Comparison of ENCODE assay signal across 25 cellular contexts in genomic region chr2:33459745-33460144, GRCh38.
"Had no signal": no experiment of that assay in that cellular context is flagged by ENCODE, and none has a peak within 500 bp of the region (broad histone marks: within the 10 kb centered on the region; RNA-seq: fewer than 3 reads in every experiment).

No MANE protein-coding gene starts in this region.

- H3K27ac ChIP-seq: breast epithelium had no signal

- H3K4me1 ChIP-seq: breast epithelium had no signal

- DNase-seq: activated B cell treated with CpG ODN at 0.5 μM for 24 hours; activated CD4-positive, alpha-beta T cell treated with anti-CD3 and anti-CD28 coated beads for 1 hour; activated CD4-positive, alpha-beta T cell treated with anti-CD3 and anti-CD28 coated beads, Interleukin-2, amount 10 ng/mL, durations not matched to agents 24 days and 14 days; activated CD4-positive, alpha-beta T cell treated with anti-CD3 and anti-CD28 coated beads, Interleukin-2, amount 50 U/mL, for 48 hours; activated CD8-positive, alpha-beta memory T cell treated with anti-CD3 and anti-CD28 coated beads, Interleukin-2, amount 10 ng/mL, durations not matched to agents 7 days and 5 days; activated effector memory CD4-positive, alpha-beta T cell treated with Interleukin-2 at 50 U/mL for 16 hours; activated naive CD4-positive, alpha-beta T cell; activated T-cell treated with anti-CD3 and anti-CD28 coated beads, Interleukin-2, amount 50 U/mL, for 24 hours; aorta; MG63; MV-4-11; NCI-H1105; NCI-H1436; NCI-H1694 treated with DMSO at 0.1 percent for 48 hours; NCI-H2029 treated with DMSO at 0.1 percent for 48 hours; NCI-H345; NCI-H510A; NCI-H69; PC-3; SHP77 treated with DMSO at 0.1 percent for 48 hours; T-helper 17 cell; T-helper 9 cell had no signal

- H3K9me3 ChIP-seq: breast epithelium, MG63 had no signal

- H3K27ac Mint-ChIP-seq: activated B cell treated with CpG ODN at 0.5 μM for 24 hours; activated CD4-positive, alpha-beta T cell treated with anti-CD3 and anti-CD28 coated beads, Interleukin-2, amount 10 ng/mL, durations not matched to agents 24 days and 14 days; activated CD8-positive, alpha-beta memory T cell treated with anti-CD3 and anti-CD28 coated beads, Interleukin-2, amount 10 ng/mL, durations not matched to agents 7 days and 5 days; activated naive CD4-positive, alpha-beta T cell treated with anti-CD3 and anti-CD28 coated beads, Interleukin-2, amount 50 U/mL, for 24 hours; activated T-cell treated with anti-CD3 and anti-CD28 coated beads, Interleukin-2, amount 50 U/mL, for 24 hours; activated T-helper 1 cell treated with anti-CD3 and anti-CD28 coated beads, Interleukin-12 subunit alpha, Interleukin-12 subunit beta, Interleukin-2, Interleukin-4 antibody, amounts not matched to agents 30 ng/mL and 10 ng/mL and 1 ng/mL, durations not matched to agents 14 hours and 24 hours and 36 hours; T-helper 17 cell had no signal

- H3K27me3 ChIP-seq: breast epithelium, MG63 had no signal

- ATAC-seq: activated CD8-positive, alpha-beta memory T cell treated with anti-CD3 and anti-CD28 coated beads, Interleukin-2, amount 10 ng/mL, durations not matched to agents 7 days and 5 days; PC-3; T-helper 17 cell had no signal

- H3K36me3 ChIP-seq: breast epithelium, MG63 had no signal

- H3K4me3 Mint-ChIP-seq: activated B cell treated with CpG ODN at 0.5 μM for 24 hours; activated CD4-positive, alpha-beta T cell treated with anti-CD3 and anti-CD28 coated beads, Interleukin-2, amount 10 ng/mL, durations not matched to agents 24 days and 14 days; activated CD8-positive, alpha-beta memory T cell treated with anti-CD3 and anti-CD28 coated beads, Interleukin-2, amount 10 ng/mL, durations not matched to agents 7 days and 5 days; activated naive CD4-positive, alpha-beta T cell treated with anti-CD3 and anti-CD28 coated beads, Interleukin-2, amount 50 U/mL, for 24 hours; activated T-cell treated with anti-CD3 and anti-CD28 coated beads, Interleukin-2, amount 50 U/mL, for 24 hours; activated T-helper 1 cell treated with anti-CD3 and anti-CD28 coated beads, Interleukin-12 subunit alpha, Interleukin-12 subunit beta, Interleukin-2, Interleukin-4 antibody, amounts not matched to agents 30 ng/mL and 10 ng/mL and 1 ng/mL, durations not matched to agents 14 hours and 24 hours and 36 hours; T-helper 17 cell had no signal

- H3K4me1 Mint-ChIP-seq: activated CD4-positive, alpha-beta T cell treated with anti-CD3 and anti-CD28 coated beads, Interleukin-2, amount 10 ng/mL, durations not matched to agents 24 days and 14 days; activated CD8-positive, alpha-beta memory T cell treated with anti-CD3 and anti-CD28 coated beads, Interleukin-2, amount 10 ng/mL, durations not matched to agents 7 days and 5 days; activated naive CD4-positive, alpha-beta T cell treated with anti-CD3 and anti-CD28 coated beads, Interleukin-2, amount 50 U/mL, for 24 hours; T-helper 17 cell had no signal

- H3K4me3 ChIP-seq: breast epithelium, MG63 had no signal

- H3K27me3 Mint-ChIP-seq: activated B cell treated with CpG ODN at 0.5 μM for 24 hours; activated naive CD4-positive, alpha-beta T cell treated with anti-CD3 and anti-CD28 coated beads, Interleukin-2, amount 50 U/mL, for 24 hours; activated T-cell treated with anti-CD3 and anti-CD28 coated beads, Interleukin-2, amount 50 U/mL, for 24 hours had no signal

- H3K36me3 Mint-ChIP-seq: activated CD8-positive, alpha-beta memory T cell treated with anti-CD3 and anti-CD28 coated beads, Interleukin-2, amount 10 ng/mL, durations not matched to agents 7 days and 5 days; activated naive CD4-positive, alpha-beta T cell treated with anti-CD3 and anti-CD28 coated beads, Interleukin-2, amount 50 U/mL, for 24 hours had no signal

- H3K9me3 Mint-ChIP-seq: activated B cell treated with CpG ODN at 0.5 μM for 24 hours; activated CD4-positive, alpha-beta T cell treated with anti-CD3 and anti-CD28 coated beads, Interleukin-2, amount 10 ng/mL, durations not matched to agents 24 days and 14 days; activated naive CD4-positive, alpha-beta T cell treated with anti-CD3 and anti-CD28 coated beads, Interleukin-2, amount 50 U/mL, for 24 hours; activated T-cell treated with anti-CD3 and anti-CD28 coated beads, Interleukin-2, amount 50 U/mL, for 24 hours; activated T-helper 1 cell treated with anti-CD3 and anti-CD28 coated beads, Interleukin-12 subunit alpha, Interleukin-12 subunit beta, Interleukin-2, Interleukin-4 antibody, amounts not matched to agents 30 ng/mL and 10 ng/mL and 1 ng/mL, durations not matched to agents 14 hours and 24 hours and 36 hours had no signal
